Comparison of ENCODE assay signal across 20 cellular contexts in genomic region chr1:36539526-36539925, GRCh38. TPM values are rescaled to one million over a fixed set of nuclear protein-coding genes. Genes with fewer than 3 reads are reported as not detected.
A peak's percentile ranks its signal among the peaks of the same experiment; 100 is the strongest.
DNase-seq lines count a peak whose midpoint lies in the region; ATAC-seq and TF ChIP-seq lines count a peak whose summit lies in the region.
"Had no signal": no experiment of that assay in that cellular context is flagged by ENCODE, and none has a peak within 500 bp of the region (broad histone marks: within the 10 kb centered on the region; RNA-seq: fewer than 3 reads in every experiment).

No MANE protein-coding gene starts in this region.

- H3K4me1 Mint-ChIP-seq in endodermal cell = peaks cover 10% of the 10 kb centered on the region
- H3K4me1 Mint-ChIP-seq in activated CD4-positive, alpha-beta memory T cell treated with anti-CD3 and anti-CD28 coated beads, Interleukin-2, amount 10 ng/mL, durations not matched to agents 7 days and 5 days = no peaks in the 10 kb centered on the region

- no peaks in the 10 kb centered on the region for H3K9me3 Mint-ChIP-seq in endodermal cell
- no peaks in the 10 kb centered on the region for H3K9me3 Mint-ChIP-seq in activated CD4-positive, alpha-beta memory T cell treated with anti-CD3 and anti-CD28 coated beads, Interleukin-2, amount 10 ng/mL, durations not matched to agents 7 days and 5 days
- H3K9me3 Mint-ChIP-seq: CD8-positive, alpha-beta T cell; HFFc6 had no signal

- intact Hi-C loops in upper lobe of right lung (cut with DNase I) = no loop called here

- H3K4me3 Mint-ChIP-seq in endodermal cell = no peak overlapping the region
- H3K4me3 Mint-ChIP-seq in activated CD4-positive, alpha-beta memory T cell treated with anti-CD3 and anti-CD28 coated beads, Interleukin-2, amount 10 ng/mL, durations not matched to agents 7 days and 5 days = no peak overlapping the region
- H3K4me3 Mint-ChIP-seq: CD8-positive, alpha-beta T cell; HFFc6 had no signal

- no peak overlapping the region for H3K9ac ChIP-seq in endodermal cell (ENCODE audit: extremely low read depth, low read length, poor library complexity, severe bottlenecking)

- no peaks in the 10 kb centered on the region for H3K9me3 ChIP-seq in endodermal cell (ENCODE audit: control insufficient read depth, low read length)
- no peaks in the 10 kb centered on the region for H3K9me3 ChIP-seq in upper lobe of right lung
- H3K9me3 ChIP-seq in upper lobe of left lung = no peaks in the 10 kb centered on the region
- H3K9me3 ChIP-seq: A549, BE2C had no signal

- H3K27ac ChIP-seq in endodermal cell (ENCODE audit: low read depth, low read length) (no peak overlapping the region), upper lobe of right lung (no peak overlapping the region), upper lobe of left lung (no peak overlapping the region)
- H3K27ac ChIP-seq: A549, C4-2B had no signal

- H3K27me3 ChIP-seq in endodermal cell (ENCODE audit: control insufficient read depth, insufficient read depth, low read length, poor library complexity, severe bottlenecking) = no peaks in the 10 kb centered on the region
- peaks cover 4% of the 10 kb centered on the region for H3K27me3 ChIP-seq in upper lobe of right lung
- no peaks in the 10 kb centered on the region for H3K27me3 ChIP-seq in upper lobe of left lung
- H3K27me3 ChIP-seq: BE2C had no signal

- H3K4me3 ChIP-seq in endodermal cell (ENCODE audit: low read length) (no peak overlapping the region), upper lobe of right lung (no peak overlapping the region), upper lobe of left lung (no peak overlapping the region)
- H3K4me3 ChIP-seq: A549 had no signal

- H3K36me3 ChIP-seq in endodermal cell (ENCODE audit: control insufficient read depth, insufficient read depth, low read length) = no peaks in the 10 kb centered on the region
- H3K36me3 ChIP-seq in upper lobe of right lung = no peaks in the 10 kb centered on the region
- no peaks in the 10 kb centered on the region for H3K36me3 ChIP-seq in upper lobe of left lung
- H3K36me3 ChIP-seq: BE2C had no signal

- 92% methylated on average over 2 of the region's 2 CpGs; no CpG with 5 or more reads in 1 of the 2 experiments for WGBS in endodermal cell (ENCODE audit: insufficient coverage in 1 of 2, insufficient read length in 1 of 2), 2 experiments
- 81 to 84% methylated on average over 2 of the region's 2 CpGs for WGBS in upper lobe of left lung, 2 donors

- POLR2A ChIA-PET in activated CD4-positive, alpha-beta memory T cell treated with anti-CD3 and anti-CD28 coated beads, Interleukin-2, amount 10 ng/mL, durations not matched to agents 7 days and 5 days (lab: Charles Lee) = no interaction called here

- peak; percentile 19 for DNase-seq in NCI-H146 (lab: John Stamatoyannopoulos, UW)
- DNase-seq in endodermal cell = peak; percentile 33
- peak; percentile 43 for DNase-seq in mesenteric fat pad (ENCODE audit: low spot score)
- peak; percentile 26 for DNase-seq in upper lobe of right lung
- no peak for DNase-seq in activated CD4-positive, alpha-beta memory T cell treated with anti-CD3 and anti-CD28 coated beads, Interleukin-2, amount 10 ng/mL, durations not matched to agents 7 days and 5 days
- DNase-seq in upper lobe of left lung = no peak
- DNase-seq: BE2C; CD8-positive, alpha-beta T cell; COR-L47; DMS153; DMS79 treated with DMSO at 0.1 percent for 48 hours; EL; HCEC 1CT; HFFc6; IMR-90 had no signal

- H3K4me1 ChIP-seq in endodermal cell (ENCODE audit: control insufficient read depth, insufficient read depth, low read length) (no peaks in the 10 kb centered on the region), upper lobe of right lung (no peaks in the 10 kb centered on the region), upper lobe of left lung (no peaks in the 10 kb centered on the region)
- H3K4me1 ChIP-seq: A549, BE2C had no signal

- H3K36me3 Mint-ChIP-seq in endodermal cell (ENCODE audit: low read depth) = no peaks in the 10 kb centered on the region
- H3K36me3 Mint-ChIP-seq in activated CD4-positive, alpha-beta memory T cell treated with anti-CD3 and anti-CD28 coated beads, Interleukin-2, amount 10 ng/mL, durations not matched to agents 7 days and 5 days (ENCODE audit: low read depth) = no peaks in the 10 kb centered on the region
- H3K36me3 Mint-ChIP-seq: CD8-positive, alpha-beta T cell had no signal

- CTCF ChIA-PET in activated CD4-positive, alpha-beta memory T cell treated with anti-CD3 and anti-CD28 coated beads, Interleukin-2, amount 10 ng/mL, durations not matched to agents 7 days and 5 days (lab: Charles Lee) = interaction anchor here (1.5 kb wide), 1 partner anchor 14 kb away, joined by 5 read pairs; no protein-coding TSS in a partner anchor

- no peak for ATAC-seq in upper lobe of right lung
- ATAC-seq in GM18520 (IDR thresholded peaks at IDR 0.05; ENCODE audit: unreplicated experiment) = no peak
- no peak for ATAC-seq in upper lobe of left lung (ENCODE audit: low FRiP score in 2 of 2)
- ATAC-seq: A549; CD8-positive, alpha-beta T cell had no signal

- H3K27ac Mint-ChIP-seq in endodermal cell = no peak overlapping the region
- no peak overlapping the region for H3K27ac Mint-ChIP-seq in activated CD4-positive, alpha-beta memory T cell treated with anti-CD3 and anti-CD28 coated beads, Interleukin-2, amount 10 ng/mL, durations not matched to agents 7 days and 5 days
- H3K27ac Mint-ChIP-seq: CD8-positive, alpha-beta T cell; HFFc6 had no signal

- TF ChIP-seq CTCF in endodermal cell (conservative IDR thresholded peaks at IDR 0.05) (no peak), upper lobe of right lung (IDR thresholded peaks at IDR 0.05) (no peak), upper lobe of left lung (IDR thresholded peaks at IDR 0.05) (no peak)

- H3K27me3 Mint-ChIP-seq in endodermal cell (ENCODE audit: insufficient read depth) = no peaks in the 10 kb centered on the region
- peaks cover 16% of the 10 kb centered on the region for H3K27me3 Mint-ChIP-seq in activated CD4-positive, alpha-beta memory T cell treated with anti-CD3 and anti-CD28 coated beads, Interleukin-2, amount 10 ng/mL, durations not matched to agents 7 days and 5 days

- no peak for TF ChIP-seq EP300 in upper lobe of left lung (IDR thresholded peaks at IDR 0.05)

- TF ChIP-seq POLR2A in upper lobe of left lung (IDR thresholded peaks at IDR 0.05) = no peak

RNA-seq across cellular contexts. Expression of gene CSF3R, which starts 56.8 kb away (rescaled TPM):
- total RNA-seq in endodermal cell = 1 to 10 TPM; 1.5 TPM
- polyA plus RNA-seq in endodermal cell (2013, experiment 1 of 2) = 0.50 TPM
- 0.17 TPM for polyA plus RNA-seq in endodermal cell (2013, experiment 2 of 2)
- total RNA-seq in mesenteric fat pad = 82.0 TPM
- total RNA-seq in upper lobe of right lung = 202 TPM
- total RNA-seq in activated CD4-positive, alpha-beta memory T cell treated with anti-CD3 and anti-CD28 coated beads, Interleukin-2, amount 10 ng/mL, durations not matched to agents 7 days and 5 days = under 1 TPM; 0.43 TPM
- total RNA-seq in upper lobe of left lung = 100 to 1,000 TPM; 192 to 851 (median 261) TPM
- total RNA-seq: H1, HFFc6, IMR-90 had no signal
- polyA plus RNA-seq: A549, AG04450, H1, IMR-90 had no signal

Comparison
In these comparisons a context has a peak if more than half of its experiments do, and no peak if none do; other contexts are left out.
1. DNase-seq: peak in NCI-H146 (single experiment), endodermal cell (single experiment), mesenteric fat pad (single experiment) and upper lobe of right lung (single experiment); none in activated CD4-positive, alpha-beta memory T cell treated with anti-CD3 and anti-CD28 coated beads, Interleukin-2, amount 10 ng/mL, durations not matched to agents 7 days and 5 days (single experiment) and upper lobe of left lung (0 of 2).
2. RNA of gene CSF3R, which starts 56.8 kb away (total RNA-seq): 192 to 851 TPM in upper lobe of left lung, 202 TPM in upper lobe of right lung (single experiment) and 82.0 TPM in mesenteric fat pad (single experiment); 1.5 TPM in endodermal cell and 0.43 TPM in activated CD4-positive, alpha-beta memory T cell treated with anti-CD3 and anti-CD28 coated beads, Interleukin-2, amount 10 ng/mL, durations not matched to agents 7 days and 5 days; every median in the first group is over 10 times any median in the second.